12 cellular contexts compared by ENCODE assay signal in the genomic region with DNA sequence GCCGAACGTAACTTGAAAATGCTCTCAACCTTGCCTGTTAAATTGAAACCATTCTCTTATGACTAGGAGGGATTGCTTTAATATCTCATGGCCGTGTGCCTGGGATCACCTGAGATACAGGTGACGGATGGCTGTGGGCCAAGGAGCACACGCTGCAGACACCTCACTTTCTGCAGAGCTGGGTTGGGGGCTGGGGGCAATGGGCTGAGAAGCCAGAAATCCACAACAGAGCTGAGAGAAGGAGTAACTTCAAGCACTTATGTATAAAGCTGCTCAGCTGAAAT.
DNase-seq lines count a peak whose midpoint lies in the region; ATAC-seq, FAIRE-seq and TF ChIP-seq lines count a peak whose summit lies in the region.
"Had no signal": no experiment of that assay in that cellular context is flagged by ENCODE, and none has a peak within 500 bp of the region (broad histone marks: within the 10 kb centered on the region; RNA-seq: fewer than 3 reads in every experiment).

No MANE protein-coding gene starts in this region.

- H3K79me2 ChIP-seq in H1 (ENCODE audit: control insufficient read depth in 1 of 2, insufficient read depth in 2 of 2, low read length in 2 of 2): peaks cover 7 to 93% of the 10 kb centered on the region in 2 experiments

- peaks cover 42% of the 10 kb centered on the region for H3K4me1 ChIP-seq in HUES48 (ENCODE audit: control insufficient read depth, insufficient read depth, low read length)
- peaks cover 23 to 40% (median 31%) of the 10 kb centered on the region in 4 experiments for H3K4me1 ChIP-seq in H1 (replicated peaks in 1 of 4; ENCODE audit: control insufficient read depth in 3 of 4, insufficient read depth in 4 of 4, low read length in 3 of 4)

- no peak overlapping the region for H3K18ac ChIP-seq in H1 (ENCODE audit: extremely low read depth, low read length)

- H3K4me3 ChIP-seq in HUES48 (ENCODE audit: low read depth, low read length) (no peak overlapping the region), H1 (ENCODE audit: extremely low read depth in 1 of 4, insufficient read depth in 2 of 4, low read depth in 3 of 4, low read length in 4 of 4) (0 out of 8 replicates have a peak overlapping the region, but pooled peaks of 1 of the 4 experiments have one; percentile 5)
- H3K4me3 ChIP-seq: lung, MG63 had no signal

- no peak for FAIRE-seq in H1 (lab: Jason Lieb, UNC)

- H3K23ac ChIP-seq in H1 (ENCODE audit: insufficient read length): no peak overlapping the region

- no peak overlapping the region for H4K5ac ChIP-seq in H1 (ENCODE audit: insufficient read length, low read depth, low read length)

- WGBS in H1 (ENCODE audit: extremely low coverage in 1 of 2, insufficient coverage in 1 of 2, insufficient read length in 1 of 2, insufficient replicate concordance in 2 of 2, low coverage in 1 of 2, low lambda C conversion rate in 2 of 2, missing lambda C conversion rate in 1 of 2), 2 experiments: 91% methylated on average over 5 of the region's 5 CpGs; no CpG with 5 or more reads in 1 of the 2 experiments

- H3K14ac ChIP-seq in H1 (ENCODE audit: insufficient read length): no peak overlapping the region

- H3K27me3 Mint-ChIP-seq in activated CD4-positive, alpha-beta T cell treated with anti-CD3 and anti-CD28 coated beads, Interleukin-2, amount 10 ng/mL, durations not matched to agents 7 days and 5 days: no peaks in the 10 kb centered on the region

- no peak overlapping the region for H2AFZ ChIP-seq in H1 (ENCODE audit: low read length)

- H3K4me2 ChIP-seq in H1 (ENCODE audit: insufficient read depth in 1 of 2, low read depth in 2 of 2, low read length in 2 of 2): peak overlapping the region in 1 of 2 experiments; percentile 68; a peak in 2 of 4 replicates

- H2BK20ac ChIP-seq in H1 (ENCODE audit: low read length): no peak overlapping the region

- peaks cover 40% of the 10 kb centered on the region for H3K4me1 Mint-ChIP-seq in activated CD4-positive, alpha-beta T cell treated with anti-CD3 and anti-CD28 coated beads, Interleukin-2, amount 10 ng/mL, durations not matched to agents 7 days and 5 days
- peaks cover 32% of the 10 kb centered on the region for H3K4me1 Mint-ChIP-seq in stimulated activated effector memory CD8-positive, alpha-beta T cell treated with anti-CD3 and anti-CD28 coated beads, Interleukin-12 subunit alpha, Interleukin-12 subunit beta, amount 100 ng/mL, for 72 hours

- H2BK15ac ChIP-seq in H1 (ENCODE audit: low read length): no peak overlapping the region

- TF ChIP-seq EP300 in H1 (IDR thresholded peaks at IDR 0.05; ENCODE audit: borderline replicate concordance in 1 of 2, low read depth in 2 of 2, low read length in 2 of 2): no peak

- H4K91ac ChIP-seq in H1 (replicated peaks; ENCODE audit: insufficient read length, low read length): no peak overlapping the region

- DNase-seq in activated CD4-positive, alpha-beta T cell treated with anti-CD3 and anti-CD28 coated beads, Interleukin-2, amount 10 ng/mL, durations not matched to agents 7 days and 5 days: no peak
- DNase-seq in activated CD4-positive, alpha-beta T cell treated with anti-CD3 and anti-CD28 coated beads for 4 hours: no peak
- DNase-seq in H1 (ENCODE audit: low read depth in 1 of 2, low spot score in 2 of 2): no peak
- DNase-seq in stimulated activated effector memory CD8-positive, alpha-beta T cell treated with anti-CD3 and anti-CD28 coated beads, Interleukin-12 subunit alpha, Interleukin-12 subunit beta, amount 100 ng/mL, for 72 hours (ENCODE audit: low spot score in 2 of 2): no peak
- DNase-seq in NCI-H1436 treated with DMSO at 0.1 percent for 48 hours (lab: John Stamatoyannopoulos, UW): no peak
- DNase-seq in GDM1 (lab: John Stamatoyannopoulos, UW): no peak
- DNase-seq in HEK293T (ENCODE audit: extremely low spot score): no peak
- DNase-seq: cortex of kidney had no signal

- CTCF ChIA-PET in activated CD4-positive, alpha-beta T cell treated with anti-CD3 and anti-CD28 coated beads, Interleukin-2, amount 10 ng/mL, durations not matched to agents 7 days and 5 days (lab: Charles Lee): interaction anchor here (1.0 kb wide), 1 partner anchor 11 kb away, joined by 3 read pairs; no protein-coding TSS in a partner anchor
- CTCF ChIA-PET in H1 (lab: Charles Lee; ENCODE audit: partially characterized antibody): interaction anchor here (0.5 to 1.5 kb wide), 9 partner anchors 12 to 1222 kb away, joined by 3 to 9 read pairs (median 4); no protein-coding TSS in a partner anchor
- CTCF ChIA-PET in HEK293T (lab: Yijun Ruan, JAX): interaction anchor here (1.2 to 1.3 kb wide), 2 partner anchors 129 to 341 kb away, joined by 3 read pairs; no protein-coding TSS in a partner anchor

- H3K9me3 ChIP-seq in HUES48 (ENCODE audit: control insufficient read depth, insufficient read depth, low read length) (no peaks in the 10 kb centered on the region), H1 (ENCODE audit: insufficient read depth in 2 of 2, low read depth in 1 of 2, low read length in 1 of 2) (no peaks in the 10 kb centered on the region; a peak in 1 of 4 replicates)
- H3K9me3 ChIP-seq: MG63 had no signal

- H4K8ac ChIP-seq in H1 (ENCODE audit: extremely low read depth, insufficient read depth, low read length): no peak overlapping the region

- TF ChIP-seq CTCF in H1 (IDR thresholded peaks at IDR 0.05; ENCODE audit: control extremely low read depth in 1 of 3, insufficient read depth in 1 of 3, low read depth in 1 of 3, low read length in 3 of 3): no peak

- POLR2A ChIA-PET in activated CD4-positive, alpha-beta T cell treated with anti-CD3 and anti-CD28 coated beads, Interleukin-2, amount 10 ng/mL, durations not matched to agents 7 days and 5 days (lab: Charles Lee): no interaction called here
- POLR2A ChIA-PET in H1 (lab: Charles Lee; ENCODE audit: partially characterized antibody) (no interaction called here), HEK293T (lab: Yijun Ruan, JAX) (no interaction called here)

- no peak for ATAC-seq in stimulated activated effector memory CD8-positive, alpha-beta T cell treated with anti-CD3 and anti-CD28 coated beads, Interleukin-12 subunit alpha, Interleukin-12 subunit beta, amount 100 ng/mL, for 72 hours

- peak overlapping the region; percentile 63 for H3K27ac Mint-ChIP-seq in activated CD4-positive, alpha-beta T cell treated with anti-CD3 and anti-CD28 coated beads, Interleukin-2, amount 10 ng/mL, durations not matched to agents 7 days and 5 days
- H3K27ac Mint-ChIP-seq in stimulated activated effector memory CD8-positive, alpha-beta T cell treated with anti-CD3 and anti-CD28 coated beads, Interleukin-12 subunit alpha, Interleukin-12 subunit beta, amount 100 ng/mL, for 72 hours: peak overlapping the region; percentile 81

- H3K4me3 Mint-ChIP-seq in activated CD4-positive, alpha-beta T cell treated with anti-CD3 and anti-CD28 coated beads, Interleukin-2, amount 10 ng/mL, durations not matched to agents 7 days and 5 days: no peak overlapping the region
- H3K4me3 Mint-ChIP-seq in stimulated activated effector memory CD8-positive, alpha-beta T cell treated with anti-CD3 and anti-CD28 coated beads, Interleukin-12 subunit alpha, Interleukin-12 subunit beta, amount 100 ng/mL, for 72 hours: no peak overlapping the region

- no peak overlapping the region for H2BK5ac ChIP-seq in H1 (ENCODE audit: low read depth, low read length)

- H3K9me3 Mint-ChIP-seq in activated CD4-positive, alpha-beta T cell treated with anti-CD3 and anti-CD28 coated beads, Interleukin-2, amount 10 ng/mL, durations not matched to agents 7 days and 5 days: no peaks in the 10 kb centered on the region
- no peaks in the 10 kb centered on the region for H3K9me3 Mint-ChIP-seq in stimulated activated effector memory CD8-positive, alpha-beta T cell treated with anti-CD3 and anti-CD28 coated beads, Interleukin-12 subunit alpha, Interleukin-12 subunit beta, amount 100 ng/mL, for 72 hours

- no peak overlapping the region for H2BK120ac ChIP-seq in H1 (replicated peaks; ENCODE audit: low read depth, low read length)

- H3K36me3 ChIP-seq in HUES48 (ENCODE audit: control insufficient read depth, insufficient read depth, low read length): peaks cover 73% of the 10 kb centered on the region
- peaks cover 22 to 60% (median 46%) of the 10 kb centered on the region in 4 experiments for H3K36me3 ChIP-seq in H1 (ENCODE audit: control insufficient read depth in 2 of 4, insufficient read depth in 4 of 4, low read length in 3 of 4)
- H3K36me3 ChIP-seq: MG63 had no signal

- no peak overlapping the region for H3K4ac ChIP-seq in H1 (replicated peaks; ENCODE audit: insufficient read length, low read depth, low read length)

- no peaks in the 10 kb centered on the region for H3K27me3 ChIP-seq in HUES48 (ENCODE audit: control insufficient read depth, insufficient read depth, low read length)
- H3K27me3 ChIP-seq in H1 (replicated peaks in 1 of 4; ENCODE audit: control insufficient read depth in 3 of 4, extremely low read depth in 1 of 4, insufficient read depth in 3 of 4, low read length in 3 of 4): no peaks in the 10 kb centered on the region
- H3K27me3 ChIP-seq: MG63 had no signal

- H3K79me1 ChIP-seq in H1 (ENCODE audit: low read depth, low read length): peaks cover 15% of the 10 kb centered on the region

- peaks cover 29% of the 10 kb centered on the region for H3K36me3 Mint-ChIP-seq in activated CD4-positive, alpha-beta T cell treated with anti-CD3 and anti-CD28 coated beads, Interleukin-2, amount 10 ng/mL, durations not matched to agents 7 days and 5 days (ENCODE audit: low read depth)
- H3K36me3 Mint-ChIP-seq in stimulated activated effector memory CD8-positive, alpha-beta T cell treated with anti-CD3 and anti-CD28 coated beads, Interleukin-12 subunit alpha, Interleukin-12 subunit beta, amount 100 ng/mL, for 72 hours: peaks cover 88% of the 10 kb centered on the region

- no peak for TF ChIP-seq POLR2A in H1 (IDR thresholded peaks at IDR 0.05; ENCODE audit: control extremely low read depth in 1 of 2, low read depth in 2 of 2, low read length in 2 of 2)

- no peak overlapping the region for H3K56ac ChIP-seq in H1 (replicated peaks; ENCODE audit: insufficient read length, low read depth, low read length)

- H3K27ac ChIP-seq in HUES48 (ENCODE audit: low read depth, low read length) (peak overlapping the region; percentile 9), H1 (ENCODE audit: low read depth, low read length) (no peak overlapping the region)
- H3K27ac ChIP-seq: C4-2B had no signal

- TF ChIP-seq RAD21 in H1 (IDR thresholded peaks at IDR 0.05 in 1 of 2, conservative IDR thresholded peaks at IDR 0.05 in 1 of 2; ENCODE audit: low read depth in 2 of 2, low read length in 2 of 2): no peak

- H2BK12ac ChIP-seq in H1 (ENCODE audit: low read depth, low read length): no peak overlapping the region

- no peak overlapping the region for H2AK5ac ChIP-seq in H1 (ENCODE audit: low read depth, low read length)

- no peak overlapping the region for H3K9ac ChIP-seq in HUES48 (ENCODE audit: low read depth, low read length)
- no peak overlapping the region for H3K9ac ChIP-seq in H1 (replicated peaks in 1 of 4; ENCODE audit: extremely low read depth in 1 of 4, low read depth in 3 of 4, low read length in 3 of 4)

- H4K20me1 ChIP-seq in H1 (replicated peaks in 1 of 2; ENCODE audit: control insufficient read depth in 1 of 2, insufficient read depth in 2 of 2, low read length in 2 of 2): peaks cover 59 to 64% of the 10 kb centered on the region in 2 experiments

- H3K23me2 ChIP-seq in H1 (ENCODE audit: low read depth, low read length): no peaks in the 10 kb centered on the region

TF ChIP-seq in HEK293T, 16 proteins besides CTCF, POLR2A, EP300 and RAD21 (continues in another document):
- TF ChIP-seq CTBP1 (IDR thresholded peaks at IDR 0.05; ENCODE audit: borderline replicate concordance): no peak
